Comparison of ENCODE assay signal across 23 cellular contexts in genomic region chr7:105512926-105513526, GRCh38. TPM values are rescaled to one million over a fixed set of nuclear protein-coding genes. Genes with fewer than 3 reads are reported as not detected.
DNase-seq lines count a peak whose midpoint lies in the region; ATAC-seq and TF ChIP-seq lines count a peak whose summit lies in the region.
"Had no signal": no experiment of that assay in that cellular context is flagged by ENCODE, and none has a peak within 500 bp of the region (broad histone marks: within the 10 kb centered on the region; RNA-seq: fewer than 3 reads in every experiment).

No MANE protein-coding gene starts in this region.

- no peak overlapping the region for H3K27ac ChIP-seq in CD4-positive, CD25-positive, alpha-beta regulatory T cell (ENCODE audit: insufficient read depth, low read length, poor library complexity, severe bottlenecking)
- no peak overlapping the region for H3K27ac ChIP-seq in neural progenitor cell
- H3K27ac ChIP-seq: epithelial cell of prostate, ovary, right lobe of liver, suprapubic skin had no signal

- H3K4me3 ChIP-seq in CD4-positive, CD25-positive, alpha-beta regulatory T cell (ENCODE audit: low read depth, low read length): no peak overlapping the region
- H3K4me3 ChIP-seq in NB4 (ENCODE audit: low read depth, low read length): no peak overlapping the region
- no peak overlapping the region for H3K4me3 ChIP-seq in neural progenitor cell
- H3K4me3 ChIP-seq: ovary, right lobe of liver, SK-N-MC, suprapubic skin had no signal

- H3K9ac ChIP-seq in neural progenitor cell: no peak overlapping the region

- ATAC-seq in CD4-positive, CD25-positive, alpha-beta regulatory T cell (ENCODE audit: low read depth in 2 of 2): no peak
- ATAC-seq: naive thymus-derived CD4-positive, alpha-beta T cell; right lobe of liver had no signal

- H3K4me1 ChIP-seq in CD4-positive, CD25-positive, alpha-beta regulatory T cell (ENCODE audit: control insufficient read depth, insufficient read depth, low read length, poor library complexity, severe bottlenecking): no peaks in the 10 kb centered on the region
- H3K4me1 ChIP-seq in neural progenitor cell: no peaks in the 10 kb centered on the region
- H3K4me1 ChIP-seq: right lobe of liver, suprapubic skin had no signal

- no peak for TF ChIP-seq POLR2A in NB4 (IDR thresholded peaks at IDR 0.05; ENCODE audit: extremely low read depth, insufficient read length)

- peaks cover 92% of the 10 kb centered on the region for H3K79me2 ChIP-seq in neural progenitor cell (ENCODE audit: low read depth)

- no peak overlapping the region for H2AFZ ChIP-seq in neural progenitor cell (replicated peaks)

- H3K9me3 Mint-ChIP-seq in CD4-positive, CD25-positive, alpha-beta regulatory T cell: no peaks in the 10 kb centered on the region
- no peaks in the 10 kb centered on the region for H3K9me3 Mint-ChIP-seq in neural progenitor cell
- H3K9me3 Mint-ChIP-seq: naive thymus-derived CD4-positive, alpha-beta T cell had no signal

- DNase-seq in activated CD8-positive, alpha-beta memory T cell treated with anti-CD3 and anti-CD28 coated beads, Interleukin-2, amount 50 U/mL, for 48 hours: peak; percentile 47
- DNase-seq in activated CD8-positive, alpha-beta memory T cell treated with anti-CD3 and anti-CD28 coated beads, Interleukin-2, amount 50 U/mL, for 4 hours: no peak
- no peak for DNase-seq in CD4-positive, CD25-positive, alpha-beta regulatory T cell
- DNase-seq in NB4 (ENCODE audit: low read depth) (peak; percentile 43), neural progenitor cell (ENCODE audit: low spot score) (no peak), NCI-H2029 treated with DMSO at 0.1 percent for 48 hours (lab: John Stamatoyannopoulos, UW) (no peak), islet precursor cell (no peak), NCI-H2171 (lab: John Stamatoyannopoulos, UW) (no peak)
- DNase-seq: activated CD4-positive, CD25-positive, alpha-beta regulatory T cell; activated gamma-delta T cell treated with Interleukin-2 at 50 U/mL for 16 hours; mesenchymal stem cell; naive thymus-derived CD4-positive, alpha-beta T cell; NCI-H146; NCI-H526; ovary; right lobe of liver; RPMI8226; stimulated activated CD8-positive, alpha-beta memory T cell treated with anti-CD3 and anti-CD28 coated beads, Interleukin-4, amount 100 ng/mL, for 48 hours; T1000 had no signal

- no peaks in the 10 kb centered on the region for H3K27me3 Mint-ChIP-seq in CD4-positive, CD25-positive, alpha-beta regulatory T cell
- peaks cover 2% of the 10 kb centered on the region for H3K27me3 Mint-ChIP-seq in neural progenitor cell (ENCODE audit: insufficient read depth, low read depth)
- H3K27me3 Mint-ChIP-seq: naive thymus-derived CD4-positive, alpha-beta T cell had no signal

- H3K36me3 ChIP-seq in CD4-positive, CD25-positive, alpha-beta regulatory T cell (ENCODE audit: control insufficient read depth, insufficient read depth, low read length): peaks cover 1% of the 10 kb centered on the region
- no peaks in the 10 kb centered on the region for H3K36me3 ChIP-seq in neural progenitor cell
- H3K36me3 ChIP-seq: ovary, right lobe of liver had no signal

- H3F3A ChIP-seq in neural progenitor cell (ENCODE audit: low read depth): no peaks in the 10 kb centered on the region

- no peak overlapping the region for H3K4me2 ChIP-seq in neural progenitor cell

- no peaks in the 10 kb centered on the region for H3K9me3 ChIP-seq in CD4-positive, CD25-positive, alpha-beta regulatory T cell (ENCODE audit: control insufficient read depth in 2 of 2, low read length in 2 of 2)
- H3K9me3 ChIP-seq in neural progenitor cell (ENCODE audit: low read depth): no peaks in the 10 kb centered on the region
- H3K9me3 ChIP-seq: ovary, right lobe of liver, suprapubic skin had no signal

- no peaks in the 10 kb centered on the region for H3K27me3 ChIP-seq in CD4-positive, CD25-positive, alpha-beta regulatory T cell (ENCODE audit: control insufficient read depth, insufficient read depth, low read length)
- H3K27me3 ChIP-seq in neural progenitor cell: no peaks in the 10 kb centered on the region
- H3K27me3 ChIP-seq: ovary, right lobe of liver, suprapubic skin had no signal

- peak overlapping the region in 2 of 3 donors; percentile 30 to 49 for H3K27ac Mint-ChIP-seq in CD4-positive, CD25-positive, alpha-beta regulatory T cell
- peak overlapping the region; percentile 13 for H3K27ac Mint-ChIP-seq in neural progenitor cell

- peaks cover 4% of the 10 kb centered on the region for H4K20me1 ChIP-seq in neural progenitor cell (ENCODE audit: low read depth)

- H3K4me1 Mint-ChIP-seq in CD4-positive, CD25-positive, alpha-beta regulatory T cell: peaks cover 0 to 13% (median 7%) of the 10 kb centered on the region in 4 donors
- H3K4me1 Mint-ChIP-seq in neural progenitor cell: peaks cover 6% of the 10 kb centered on the region

- H3K4me3 Mint-ChIP-seq in CD4-positive, CD25-positive, alpha-beta regulatory T cell: no peak overlapping the region
- H3K4me3 Mint-ChIP-seq in neural progenitor cell: no peak overlapping the region
- H3K4me3 Mint-ChIP-seq: CD14-positive monocyte had no signal

- no peak for TF ChIP-seq CTCF in NB4 (IDR thresholded peaks at IDR 0.05; ENCODE audit: low read depth, low read length)
- no peak for TF ChIP-seq CTCF in neural progenitor cell (IDR thresholded peaks at IDR 0.05)

- H3K36me3 Mint-ChIP-seq in CD4-positive, CD25-positive, alpha-beta regulatory T cell: peaks cover 10% of the 10 kb centered on the region
- H3K36me3 Mint-ChIP-seq in neural progenitor cell: peaks cover 22% of the 10 kb centered on the region

RNA-seq across cellular contexts. Expression of gene PUS7, which starts 9.0 kb away (rescaled TPM):
- 5.8 TPM for total RNA-seq in CD4-positive, CD25-positive, alpha-beta regulatory T cell
- 1 to 10 TPM; 2.0 to 4.4 (median 3.4) TPM for polyA plus RNA-seq in CD4-positive, CD25-positive, alpha-beta regulatory T cell
- 28.7 and 39.8 TPM in 2 replicates for total RNA-seq in neural progenitor cell (ENCODE audit: low replicate concordance)

RNA-seq across cellular contexts. Expression of gene RINT1, which starts 19.0 kb away (rescaled TPM):
- 25.5 TPM for total RNA-seq in CD4-positive, CD25-positive, alpha-beta regulatory T cell
- 10 to 100 TPM; 13.2 to 19.3 (median 18.7) TPM for polyA plus RNA-seq in CD4-positive, CD25-positive, alpha-beta regulatory T cell
- 8.7 and 9.0 TPM in 2 replicates for total RNA-seq in neural progenitor cell (ENCODE audit: low replicate concordance)

Comparison
In these comparisons a context has a peak if more than half of its experiments do, and no peak if none do; other contexts are left out.
1. DNase-seq: peak in activated CD8-positive, alpha-beta memory T cell treated with anti-CD3 and anti-CD28 coated beads, Interleukin-2, amount 50 U/mL, for 48 hours (single experiment) and NB4 (single experiment); none in activated CD8-positive, alpha-beta memory T cell treated with anti-CD3 and anti-CD28 coated beads, Interleukin-2, amount 50 U/mL, for 4 hours (single experiment), CD4-positive, CD25-positive, alpha-beta regulatory T cell (0 of 3), neural progenitor cell (single experiment), NCI-H2029 treated with DMSO at 0.1 percent for 48 hours (single experiment), islet precursor cell (single experiment) and NCI-H2171 (single experiment).